In the genomic region with DNA sequence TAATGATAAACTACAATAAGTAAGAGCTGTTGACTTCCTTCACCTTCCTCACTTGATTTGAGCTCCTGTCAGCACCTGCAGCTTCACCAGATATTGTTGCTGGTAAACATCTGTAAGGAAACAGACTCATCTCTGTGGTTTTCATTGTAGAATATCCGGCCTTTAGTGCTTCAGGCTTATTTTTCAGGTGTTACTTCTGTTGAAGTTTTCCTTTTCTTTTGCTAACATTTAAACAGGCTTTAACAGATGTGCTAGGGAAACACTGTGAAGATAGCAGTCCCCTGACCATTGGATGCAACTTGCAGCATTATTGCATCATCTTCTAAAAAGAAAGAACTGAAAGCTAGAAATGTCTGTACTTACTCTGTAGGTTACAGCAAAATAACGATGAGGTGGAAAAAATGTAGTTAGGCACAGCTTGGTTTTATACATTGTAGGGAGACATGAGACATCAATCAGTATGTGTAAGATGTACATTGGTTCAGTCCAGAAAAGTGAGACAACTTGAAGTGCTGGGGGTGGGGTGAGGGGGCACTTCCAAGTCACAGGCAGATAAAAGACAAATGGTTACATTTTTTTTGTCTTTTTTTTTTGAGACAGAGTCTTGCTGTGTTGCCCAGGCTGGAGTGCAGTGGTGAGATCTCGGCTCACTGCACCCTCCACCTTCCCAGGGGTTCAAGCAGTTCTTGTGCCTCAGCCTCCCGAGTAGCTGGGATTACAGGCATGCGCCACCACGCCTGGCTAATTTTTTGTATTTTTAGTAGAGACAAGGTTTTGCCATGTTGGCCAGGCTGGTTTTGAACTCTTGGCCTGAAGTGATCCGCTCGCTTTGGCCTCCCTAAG, we compare ENCODE assay signal across 8 cellular contexts.
DNase-seq lines count a peak whose midpoint lies in the region; ATAC-seq and TF ChIP-seq lines count a peak whose summit lies in the region.

No MANE protein-coding gene starts in this region.

- H3K36me3 Mint-ChIP-seq in stimulated activated effector memory CD8-positive, alpha-beta T cell treated with anti-CD3 and anti-CD28 coated beads, Interleukin-12 subunit alpha, Interleukin-12 subunit beta, amount 100 ng/mL, for 72 hours, result peaks cover 100% of the 10 kb centered on the region

- TF ChIP-seq POLR2A in erythroblast (IDR thresholded peaks at IDR 0.05; ENCODE audit: low read length), result no peak

- peak overlapping the region; percentile 97 for H3K27ac Mint-ChIP-seq in stimulated activated effector memory CD8-positive, alpha-beta T cell treated with anti-CD3 and anti-CD28 coated beads, Interleukin-12 subunit alpha, Interleukin-12 subunit beta, amount 100 ng/mL, for 72 hours

- H3K4me1 Mint-ChIP-seq in stimulated activated effector memory CD8-positive, alpha-beta T cell treated with anti-CD3 and anti-CD28 coated beads, Interleukin-12 subunit alpha, Interleukin-12 subunit beta, amount 100 ng/mL, for 72 hours, result peaks cover 82% of the 10 kb centered on the region

- H3K9me3 Mint-ChIP-seq in stimulated activated effector memory CD8-positive, alpha-beta T cell treated with anti-CD3 and anti-CD28 coated beads, Interleukin-12 subunit alpha, Interleukin-12 subunit beta, amount 100 ng/mL, for 72 hours, result no peaks in the 10 kb centered on the region

- no peaks in the 10 kb centered on the region for H3K27me3 ChIP-seq in ACC112 (ENCODE audit: insufficient read depth, low read length)

- ATAC-seq in GM18909 (IDR thresholded peaks at IDR 0.05; ENCODE audit: poor library complexity, unreplicated experiment), result peak; percentile 78
- peak; percentile 68 for ATAC-seq in HG03095 (IDR thresholded peaks at IDR 0.05; ENCODE audit: unreplicated experiment)
- peak; percentile 80 for ATAC-seq in stimulated activated effector memory CD8-positive, alpha-beta T cell treated with anti-CD3 and anti-CD28 coated beads, Interleukin-12 subunit alpha, Interleukin-12 subunit beta, amount 100 ng/mL, for 72 hours

- peaks cover 15% of the 10 kb centered on the region for H3K36me3 ChIP-seq in ACC112 (ENCODE audit: insufficient read depth, low read length)

- no peak overlapping the region for H2AFZ ChIP-seq in ACC112 (ENCODE audit: low read length, unreplicated experiment)

- peak; percentile 64 for DNase-seq in SKM-1 treated with dmso at 0.1 percent for 144 hours (lab: John Stamatoyannopoulos, UW; ENCODE audit: unreplicated experiment)
- peak; percentile 72 to 84 for DNase-seq in erythroblast (lab: John Stamatoyannopoulos, UW)
- no peak for DNase-seq in stimulated activated effector memory CD8-positive, alpha-beta T cell treated with anti-CD3 and anti-CD28 coated beads, Interleukin-12 subunit alpha, Interleukin-12 subunit beta, amount 100 ng/mL, for 72 hours (ENCODE audit: low spot score in 2 of 2)
- DNase-seq in NCI-H1417 treated with DMSO at 0.1 percent for 48 hours (lab: John Stamatoyannopoulos, UW), result no peak
- DNase-seq in SHP77 (lab: John Stamatoyannopoulos, UW), result no peak

- peaks cover 55% of the 10 kb centered on the region for H3K79me2 ChIP-seq in ACC112 (ENCODE audit: control insufficient read depth, insufficient read depth, low read length, unreplicated experiment)

- H3K4me1 ChIP-seq in ACC112 (ENCODE audit: control insufficient read depth, insufficient read depth, low read length, unreplicated experiment), result peaks cover 65% of the 10 kb centered on the region

- peak overlapping the region; percentile 64 for H3K4me3 Mint-ChIP-seq in stimulated activated effector memory CD8-positive, alpha-beta T cell treated with anti-CD3 and anti-CD28 coated beads, Interleukin-12 subunit alpha, Interleukin-12 subunit beta, amount 100 ng/mL, for 72 hours

- H3K4me3 ChIP-seq in ACC112 (ENCODE audit: low read depth, low read length), result peak overlapping the region; percentile 10; the same call in 1 of the 2 replicates

- H3K27ac ChIP-seq in ACC112 (ENCODE audit: low read depth, low read length), result peak overlapping the region; percentile 84

Comparison
In these comparisons a context has a peak if more than half of its experiments do, and no peak if none do; other contexts are left out.
1. DNase-seq: peak in SKM-1 treated with dmso at 0.1 percent for 144 hours (single experiment) and erythroblast (2 of 2); none in stimulated activated effector memory CD8-positive, alpha-beta T cell treated with anti-CD3 and anti-CD28 coated beads, Interleukin-12 subunit alpha, Interleukin-12 subunit beta, amount 100 ng/mL, for 72 hours (0 of 2), NCI-H1417 treated with DMSO at 0.1 percent for 48 hours (single experiment) and SHP77 (0 of 2).
2. Peak in every context shown above with its lines, with median percentiles within 50 percentile points of each other: ATAC-seq.